ENCODE assay signal across 25 cellular contexts in genomic region chr12:53754196-53754595, GRCh38. TPM values are rescaled to one million over a fixed set of nuclear protein-coding genes. Genes with fewer than 3 reads are reported as not detected.
DNase-seq lines count a peak whose midpoint lies in the region; ATAC-seq and TF ChIP-seq lines count a peak whose summit lies in the region.
"Had no signal": no experiment of that assay in that cellular context is flagged by ENCODE, and none has a peak within 500 bp of the region (broad histone marks: within the 10 kb centered on the region; RNA-seq: fewer than 3 reads in every experiment).

No MANE protein-coding gene starts in this region.

- H3K27ac Mint-ChIP-seq in stimulated activated memory B cell treated with anti-CD40 and anti-IgM and Interleukin-4, amounts not matched to agents 10 μg/mL and 1 μg/mL and 100 μg/mL, for 72 hours, result no peak overlapping the region
- no peak overlapping the region for H3K27ac Mint-ChIP-seq in activated CD8-positive, alpha-beta T cell treated with anti-CD3 and anti-CD28 coated beads for 36 hours
- H3K27ac Mint-ChIP-seq: activated CD4-positive, alpha-beta memory T cell treated with anti-CD3 and anti-CD28 coated beads, Interleukin-2, amount 10 ng/mL, durations not matched to agents 7 days and 5 days; activated naive CD4-positive, alpha-beta T cell treated with anti-CD3 and anti-CD28 coated beads for 36 hours; activated T-cell treated with anti-CD3 and anti-CD28 coated beads, Interleukin-2, amount 50 U/mL, for 24 hours had no signal

- in situ Hi-C loops in GM13977 (cut with MboI; ENCODE audit: low pct_unique_long_range_greater_than_20kb, low sequenced_read_pairs, unreplicated experiment), result no loop called here

- H3F3A ChIP-seq in Loucy (ENCODE audit: low read depth) (no peaks in the 10 kb centered on the region), SU-DHL-6 (ENCODE audit: insufficient read depth) (peaks cover 35% of the 10 kb centered on the region)

- peaks cover 13% of the 10 kb centered on the region for H3K27me3 Mint-ChIP-seq in stimulated activated memory B cell treated with anti-CD40 and anti-IgM and Interleukin-4, amounts not matched to agents 10 μg/mL and 1 μg/mL and 100 μg/mL, for 72 hours
- H3K27me3 Mint-ChIP-seq in activated CD8-positive, alpha-beta T cell treated with anti-CD3 and anti-CD28 coated beads for 36 hours, result peaks cover 14% of the 10 kb centered on the region

- DNase-seq in NCI-H1092 treated with DMSO at 0.1 percent for 48 hours (lab: John Stamatoyannopoulos, UW), result peak; percentile 22
- no peak for DNase-seq in NCI-H1092 (lab: John Stamatoyannopoulos, UW)
- DNase-seq in activated CD8-positive, alpha-beta T cell treated with anti-CD3 and anti-CD28 coated beads for 36 hours, result no peak
- DNase-seq in GM13977 (ENCODE audit: low spot score), result no peak
- DNase-seq: activated CD4-positive, alpha-beta memory T cell treated with anti-CD3 and anti-CD28 coated beads, Interleukin-2, amount 10 ng/mL, durations not matched to agents 7 days and 5 days; activated naive CD4-positive, alpha-beta T cell treated with anti-CD3 and anti-CD28 coated beads for 36 hours; activated T-cell treated with anti-CD3 and anti-CD28 coated beads, Interleukin-2, amount 50 U/mL, for 24 hours; BE2C; KG1; NCI-H1417 treated with DMSO at 0.1 percent for 48 hours; PC-9; stimulated activated CD4-positive, alpha-beta T cell treated with anti-CD3 and anti-CD28 coated beads, Interleukin-12 subunit alpha, Interleukin-12 subunit beta, amount 100 ng/mL, for 4 hours had no signal

- TF ChIP-seq POLR2A in GM18505 (IDR thresholded peaks at IDR 0.05; ENCODE audit: borderline replicate concordance, extremely low read depth, insufficient read depth, insufficient read length), result no peak

- H3K4me1 ChIP-seq in Loucy (ENCODE audit: insufficient read depth, low read length, poor library complexity, severe bottlenecking), result peaks cover 53% of the 10 kb centered on the region

- H3K36me3 Mint-ChIP-seq in stimulated activated memory B cell treated with anti-CD40 and anti-IgM and Interleukin-4, amounts not matched to agents 10 μg/mL and 1 μg/mL and 100 μg/mL, for 72 hours, result no peaks in the 10 kb centered on the region
- H3K36me3 Mint-ChIP-seq in activated CD8-positive, alpha-beta T cell treated with anti-CD3 and anti-CD28 coated beads for 36 hours (ENCODE audit: low read depth), result no peaks in the 10 kb centered on the region

- TF ChIP-seq CTCF in Loucy (conservative IDR thresholded peaks at IDR 0.05; ENCODE audit: low read length) (no peak), SU-DHL-6 (IDR thresholded peaks at IDR 0.05; ENCODE audit: insufficient read depth, low read length, poor library complexity, severe bottlenecking) (no peak), GM13977 (IDR thresholded peaks at IDR 0.05; ENCODE audit: extremely low read depth, insufficient read depth, missing control alignments) (no peak)
- no peak for TF ChIP-seq CTCF in activated CD8-positive, alpha-beta T cell treated with anti-CD3 and anti-CD28 coated beads for 36 hours (IDR thresholded peaks at IDR 0.05)

- peak overlapping the region; percentile 88 for H3K4me2 ChIP-seq in Loucy (ENCODE audit: low read depth, low read length, poor library complexity, severe bottlenecking)
- peak overlapping the region; percentile 52 for H3K4me2 ChIP-seq in SU-DHL-6 (ENCODE audit: low read depth, low read length, poor library complexity, severe bottlenecking)
- H3K4me2 ChIP-seq: PC-9 had no signal

- no peaks in the 10 kb centered on the region for H3K9me3 Mint-ChIP-seq in stimulated activated memory B cell treated with anti-CD40 and anti-IgM and Interleukin-4, amounts not matched to agents 10 μg/mL and 1 μg/mL and 100 μg/mL, for 72 hours
- H3K9me3 Mint-ChIP-seq in activated CD8-positive, alpha-beta T cell treated with anti-CD3 and anti-CD28 coated beads for 36 hours, result no peaks in the 10 kb centered on the region
- H3K9me3 Mint-ChIP-seq: activated CD4-positive, alpha-beta memory T cell treated with anti-CD3 and anti-CD28 coated beads, Interleukin-2, amount 10 ng/mL, durations not matched to agents 7 days and 5 days; activated naive CD4-positive, alpha-beta T cell treated with anti-CD3 and anti-CD28 coated beads for 36 hours; activated T-cell treated with anti-CD3 and anti-CD28 coated beads, Interleukin-2, amount 50 U/mL, for 24 hours had no signal

- no peaks in the 10 kb centered on the region for H3K9me3 ChIP-seq in Loucy (ENCODE audit: insufficient read depth, low read depth, low read length)
- no peaks in the 10 kb centered on the region for H3K9me3 ChIP-seq in SU-DHL-6 (ENCODE audit: insufficient read depth, low read length)
- H3K9me3 ChIP-seq: BE2C, SJSA1 had no signal

- H3K79me2 ChIP-seq in Loucy (ENCODE audit: insufficient read depth, low read length) (no peaks in the 10 kb centered on the region), SU-DHL-6 (ENCODE audit: insufficient read depth, low read length) (no peaks in the 10 kb centered on the region)

- no peak overlapping the region for H3K4me3 ChIP-seq in Loucy (ENCODE audit: low read length, poor library complexity, severe bottlenecking)
- H3K4me3 ChIP-seq in SU-DHL-6 (ENCODE audit: insufficient read depth, low read length, poor library complexity, severe bottlenecking), result peak overlapping the region; percentile 36
- H3K4me3 ChIP-seq: PC-9, SJSA1 had no signal

- H2AFZ ChIP-seq in Loucy (ENCODE audit: low read length) (no peak overlapping the region), SU-DHL-6 (ENCODE audit: low read depth, low read length, severe bottlenecking) (no peak overlapping the region)
- H2AFZ ChIP-seq: PC-9 had no signal

- H3K27ac ChIP-seq in SU-DHL-6 (ENCODE audit: low read depth, low read length), result peak overlapping the region; percentile 87
- H3K27ac ChIP-seq: PC-9, SJSA1 had no signal

- no peaks in the 10 kb centered on the region for H3K36me3 ChIP-seq in Loucy (ENCODE audit: insufficient read depth, low read length)
- H3K36me3 ChIP-seq in SU-DHL-6 (ENCODE audit: low read length), result no peaks in the 10 kb centered on the region
- H3K36me3 ChIP-seq: BE2C, SJSA1 had no signal

- H3K9me2 ChIP-seq in Loucy (replicated peaks; ENCODE audit: low read depth, low read length), result no peaks in the 10 kb centered on the region
- H3K9me2 ChIP-seq in SU-DHL-6 (replicated peaks; ENCODE audit: insufficient read depth, low read length), result no peaks in the 10 kb centered on the region

- peak; percentile 69 for ATAC-seq in stimulated activated memory B cell treated with anti-CD40 and anti-IgM and Interleukin-4, amounts not matched to agents 10 μg/mL and 1 μg/mL and 100 μg/mL, for 72 hours
- no peak for ATAC-seq in activated CD8-positive, alpha-beta T cell treated with anti-CD3 and anti-CD28 coated beads for 36 hours
- no peak for ATAC-seq in GM18505 (IDR thresholded peaks at IDR 0.05; ENCODE audit: unreplicated experiment)

- intact Hi-C loops in activated CD8-positive, alpha-beta T cell treated with anti-CD3 and anti-CD28 coated beads for 36 hours (cut with micrococcal nuclease), result no loop called here

- H3K4me1 Mint-ChIP-seq in stimulated activated memory B cell treated with anti-CD40 and anti-IgM and Interleukin-4, amounts not matched to agents 10 μg/mL and 1 μg/mL and 100 μg/mL, for 72 hours, result peaks cover 27% of the 10 kb centered on the region
- H3K4me1 Mint-ChIP-seq in activated CD8-positive, alpha-beta T cell treated with anti-CD3 and anti-CD28 coated beads for 36 hours (ENCODE audit: low read depth), result peaks cover 23% of the 10 kb centered on the region

- H3K4me3 Mint-ChIP-seq in stimulated activated memory B cell treated with anti-CD40 and anti-IgM and Interleukin-4, amounts not matched to agents 10 μg/mL and 1 μg/mL and 100 μg/mL, for 72 hours, result no peak overlapping the region
- no peak overlapping the region for H3K4me3 Mint-ChIP-seq in activated CD8-positive, alpha-beta T cell treated with anti-CD3 and anti-CD28 coated beads for 36 hours
- H3K4me3 Mint-ChIP-seq: activated CD4-positive, alpha-beta memory T cell treated with anti-CD3 and anti-CD28 coated beads, Interleukin-2, amount 10 ng/mL, durations not matched to agents 7 days and 5 days; activated naive CD4-positive, alpha-beta T cell treated with anti-CD3 and anti-CD28 coated beads for 36 hours; activated T-cell treated with anti-CD3 and anti-CD28 coated beads, Interleukin-2, amount 50 U/mL, for 24 hours had no signal

- POLR2A ChIA-PET in activated CD8-positive, alpha-beta T cell treated with anti-CD3 and anti-CD28 coated beads for 36 hours (lab: Charles Lee), result interaction anchor here (1.2 kb wide), 1 partner anchor 79 kb away, joined by 3 read pairs; the partner anchor contains the start of gene ATP5MC2

- H3K27me3 ChIP-seq in Loucy (ENCODE audit: insufficient read depth, low read length, poor library complexity, severe bottlenecking), result no peaks in the 10 kb centered on the region
- no peaks in the 10 kb centered on the region for H3K27me3 ChIP-seq in SU-DHL-6 (ENCODE audit: low read length)

- CTCF ChIA-PET in activated CD8-positive, alpha-beta T cell treated with anti-CD3 and anti-CD28 coated beads for 36 hours (lab: Charles Lee), result interaction anchor here (1.0 to 8.0 kb wide), 4 partner anchors 9 to 54 kb away, joined by 3 to 154 read pairs (median 8); no protein-coding TSS in a partner anchor

- H4K20me1 ChIP-seq in Loucy (ENCODE audit: insufficient read depth, low read length, poor library complexity, severe bottlenecking), result no peaks in the 10 kb centered on the region
- no peaks in the 10 kb centered on the region for H4K20me1 ChIP-seq in SU-DHL-6 (ENCODE audit: low read depth, low read length)

- H3K9ac ChIP-seq in Loucy (ENCODE audit: low read depth, low read length, poor library complexity, severe bottlenecking), result no peak overlapping the region
- H3K9ac ChIP-seq in SU-DHL-6 (ENCODE audit: low read length), result peak overlapping the region; percentile 43

RNA-seq across cellular contexts. Expression of gene CISTR, which starts 2.4 kb away (rescaled TPM):
- total RNA-seq in activated CD8-positive, alpha-beta T cell treated with anti-CD3 and anti-CD28 coated beads for 36 hours, result not detected
- total RNA-seq: A172; activated CD4-positive, alpha-beta memory T cell treated with anti-CD3 and anti-CD28 coated beads, Interleukin-2, amount 10 ng/mL, durations not matched to agents 7 days and 5 days; activated naive CD4-positive, alpha-beta T cell treated with anti-CD3 and anti-CD28 coated beads for 36 hours; dermis microvascular lymphatic vessel endothelial cell; fibroblast of villous mesenchyme; H4; lower leg skin; osteoblast; PC-9; SJSA1; T-helper 2 cell treated with Interferon-gamma antibody and Interleukin-4, amounts not matched to agents 100 ng/mL and 5 ng/mL, for 36 hours; urinary bladder had no signal

RNA-seq across cellular contexts. Expression of gene CALCOCO1, which starts 26.9 kb away (rescaled TPM):
- total RNA-seq in activated CD8-positive, alpha-beta T cell treated with anti-CD3 and anti-CD28 coated beads for 36 hours, result 10 to 100 TPM; 15.5 to 16.2 TPM
